ENCODE assay signal across 9 cellular contexts in genomic region chr9:72871685-72872084, GRCh38.
DNase-seq lines count a peak whose midpoint lies in the region; ATAC-seq and TF ChIP-seq lines count a peak whose summit lies in the region.
"Had no signal": no experiment of that assay in that cellular context is flagged by ENCODE, and none has a peak within 500 bp of the region (broad histone marks: within the 10 kb centered on the region; RNA-seq: fewer than 3 reads in every experiment).

No MANE protein-coding gene starts in this region.

- no peak overlapping the region for H4K91ac ChIP-seq in neuronal stem cell (ENCODE audit: low read depth, low read length, poor library complexity)

- intact Hi-C loops in dorsolateral prefrontal cortex (cut with DNase I), result no loop called here

- WGBS in neuronal stem cell (ENCODE audit: extremely low coverage in 2 of 2, insufficient read length in 2 of 2, insufficient replicate concordance in 1 of 2), 2 donors, result no CpG with 5 or more reads among the region's 3 CpGs

- H3K36me3 ChIP-seq in DND-41 (ENCODE audit: insufficient read depth, low read length) (no peaks in the 10 kb centered on the region), neuronal stem cell (replicated peaks in 1 of 2; ENCODE audit: control insufficient read depth in 2 of 2, insufficient read depth in 2 of 2, low read length in 2 of 2) (no peaks in the 10 kb centered on the region)

- H2BK12ac ChIP-seq in neuronal stem cell (ENCODE audit: low read length), result no peak overlapping the region

- no peak overlapping the region for H3K4me3 ChIP-seq in DND-41 (ENCODE audit: low read depth in 1 of 2, low read length in 2 of 2)
- peak overlapping the region in 31 of 59 donors; percentile 1 to 45 (median 28) for H3K4me3 ChIP-seq in dorsolateral prefrontal cortex
- H3K4me3 ChIP-seq in neuronal stem cell (ENCODE audit: low read length in 2 of 2), result no peak overlapping the region

- no peak for ATAC-seq in DND-41 (ENCODE audit: insufficient read depth, low read depth)

- H3K27ac ChIP-seq in DND-41 (ENCODE audit: low read length) (no peak overlapping the region), dorsolateral prefrontal cortex (no peak overlapping the region), neuronal stem cell (replicated peaks; ENCODE audit: low read length) (no peak overlapping the region)

- H3K4ac ChIP-seq in neuronal stem cell (ENCODE audit: low read length), result no peak overlapping the region

- no peaks in the 10 kb centered on the region for H4K20me1 ChIP-seq in DND-41 (ENCODE audit: insufficient read depth, low read length)

- H3K27me3 Mint-ChIP-seq in osteocyte (ENCODE audit: unreplicated experiment), result peaks cover 12% of the 10 kb centered on the region

- no peaks in the 10 kb centered on the region for H3K79me1 ChIP-seq in neuronal stem cell (ENCODE audit: low read depth, low read length)

- H3K4me2 ChIP-seq in DND-41 (ENCODE audit: insufficient read depth, low read length), result no peak overlapping the region
- no peak overlapping the region for H3K4me2 ChIP-seq in neuronal stem cell (ENCODE audit: insufficient read depth, low read length, poor library complexity, severe bottlenecking)

- no peak overlapping the region for H3K23ac ChIP-seq in neuronal stem cell (ENCODE audit: low read depth, low read length, poor library complexity)

- no peak overlapping the region for H3K18ac ChIP-seq in neuronal stem cell (ENCODE audit: low read length)

- H3K4me1 Mint-ChIP-seq in osteocyte (ENCODE audit: unreplicated experiment), result no peaks in the 10 kb centered on the region

- no peak overlapping the region for H3K14ac ChIP-seq in neuronal stem cell (ENCODE audit: low read length)

- no peak overlapping the region for H3K9ac ChIP-seq in DND-41 (ENCODE audit: low read depth, low read length)
- no peak overlapping the region for H3K9ac ChIP-seq in neuronal stem cell (ENCODE audit: low read depth, low read length, poor library complexity)

- H3K4me1 ChIP-seq in DND-41 (ENCODE audit: insufficient read depth, low read length) (no peaks in the 10 kb centered on the region), neuronal stem cell (ENCODE audit: control insufficient read depth in 2 of 2, insufficient read depth in 1 of 2, low read depth in 1 of 2, low read length in 2 of 2) (no peaks in the 10 kb centered on the region)

- H3K27ac Mint-ChIP-seq in osteocyte (ENCODE audit: unreplicated experiment), result no peak overlapping the region

- no peaks in the 10 kb centered on the region for H3K9me3 ChIP-seq in DND-41 (ENCODE audit: insufficient read depth, low read length, severe bottlenecking)
- H3K9me3 ChIP-seq in neuronal stem cell (replicated peaks in 1 of 2; ENCODE audit: control insufficient read depth in 2 of 2, insufficient read depth in 1 of 2, low read depth in 1 of 2, low read length in 2 of 2), result no peaks in the 10 kb centered on the region

- DNase-seq in DND-41 (no peak), NCI-H1105 treated with DMSO at 0.1 percent for 48 hours (lab: John Stamatoyannopoulos, UW) (peak; percentile 47), dorsolateral prefrontal cortex (no peak), osteocyte (ENCODE audit: extremely low spot score, unreplicated experiment) (no peak), neuronal stem cell (ENCODE audit: low spot score) (no peak), UCSD-AML1 (lab: John Stamatoyannopoulos, UW; ENCODE audit: unreplicated experiment) (no peak), nucleus accumbens (lab: John Stamatoyannopoulos, UW) (no peak)
- no peak for DNase-seq in stimulated activated CD4-positive, alpha-beta T cell treated with anti-CD3 and anti-CD28 coated beads, Interleukin-4, amount 100 ng/mL, for 1 hour
- DNase-seq: NCI-H446 treated with DMSO at 0.1 percent for 48 hours had no signal

- no peak overlapping the region for H2BK5ac ChIP-seq in neuronal stem cell (ENCODE audit: low read length)

- no peak overlapping the region for H2BK15ac ChIP-seq in neuronal stem cell (ENCODE audit: low read length)

- no peak overlapping the region for H2AK5ac ChIP-seq in neuronal stem cell (ENCODE audit: low read depth, low read length)

- TF ChIP-seq CTCF in DND-41 (IDR thresholded peaks at IDR 0.05; ENCODE audit: borderline replicate concordance, extremely low read depth, low read length, poor library complexity, severe bottlenecking) (peak; percentile 38), dorsolateral prefrontal cortex (IDR thresholded peaks at IDR 0.05 in 54 of 56, conservative IDR thresholded peaks at IDR 0.05 in 2 of 56; ENCODE audit: low read depth in 1 of 56, partially characterized antibody in 56 of 56) (peak; percentile 29 to 70 (median 50)), osteocyte (IDR thresholded peaks at IDR 0.05) (peak; percentile 46)

- no peak overlapping the region for H4K8ac ChIP-seq in neuronal stem cell (ENCODE audit: low read depth, low read length)

- H2AFZ ChIP-seq in DND-41 (ENCODE audit: low read depth, low read length) (no peak overlapping the region), neuronal stem cell (ENCODE audit: low read length) (no peak overlapping the region)

- no peaks in the 10 kb centered on the region for H3K79me2 ChIP-seq in DND-41 (ENCODE audit: insufficient read depth, low read length)

- H3K27me3 ChIP-seq in DND-41 (ENCODE audit: insufficient read depth, low read length, poor library complexity), result peaks cover 10% of the 10 kb centered on the region
- no peaks in the 10 kb centered on the region for H3K27me3 ChIP-seq in dorsolateral prefrontal cortex
- no peaks in the 10 kb centered on the region for H3K27me3 ChIP-seq in neuronal stem cell (ENCODE audit: control insufficient read depth in 3 of 3, insufficient read depth in 3 of 3, low read depth in 1 of 3, low read length in 3 of 3)

- H3K36me3 Mint-ChIP-seq in osteocyte (ENCODE audit: unreplicated experiment), result no peaks in the 10 kb centered on the region

- H2BK120ac ChIP-seq in neuronal stem cell (ENCODE audit: low read depth, low read length), result no peak overlapping the region

- no peaks in the 10 kb centered on the region for H3K9me3 Mint-ChIP-seq in osteocyte (ENCODE audit: unreplicated experiment)

- H3K4me3 Mint-ChIP-seq in osteocyte (ENCODE audit: unreplicated experiment), result no peak overlapping the region

Comparison
In these comparisons a context has a peak if more than half of its experiments do, and no peak if none do; other contexts are left out.
1. H3K4me3 ChIP-seq: peak in dorsolateral prefrontal cortex (31 of 59); none in DND-41 (0 of 2) and neuronal stem cell (0 of 2).
2. Peak in every context shown above with its lines, with median percentiles within 50 percentile points of each other: CTCF ChIP-seq.